17 cellular contexts compared by ENCODE assay signal in the genomic region with DNA sequence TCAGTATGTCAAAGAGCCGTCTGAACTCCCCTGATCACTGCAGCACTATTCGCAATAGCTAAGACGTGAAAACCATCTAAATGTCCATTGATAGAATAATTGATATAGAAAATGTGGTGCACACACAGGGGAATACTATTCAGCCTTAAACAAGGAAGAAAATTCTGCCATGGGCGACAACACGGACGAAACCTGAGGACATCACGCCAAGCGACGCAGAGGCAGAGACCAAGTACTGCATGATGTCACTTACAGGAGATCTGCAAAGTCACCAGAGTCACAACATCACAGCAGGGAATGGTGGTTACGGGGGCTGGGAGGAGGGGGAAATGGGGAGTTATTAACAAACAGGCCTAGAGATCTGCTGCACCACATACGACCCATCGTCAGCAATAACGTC. TPM values are rescaled to one million over a fixed set of nuclear protein-coding genes. Genes with fewer than 3 reads are reported as not detected.
"Had no signal": no experiment of that assay in that cellular context is flagged by ENCODE, and none has a peak within 500 bp of the region (broad histone marks: within the 10 kb centered on the region; RNA-seq: fewer than 3 reads in every experiment).

No MANE protein-coding gene starts in this region.

RNA-seq across cellular contexts. Expression of a gene that starts 1.1 kb away (rescaled TPM):
- total RNA-seq: cardiac muscle cell, chondrocyte, fibroblast of lung, lung microvascular endothelial cell had no signal
- polyA plus RNA-seq: cardiac muscle cell, fibroblast of lung, keratinocyte, neural cell had no signal

RNA-seq across cellular contexts. Expression of a gene that starts 26.8 kb away (rescaled TPM):
- total RNA-seq: activated CD4-positive, alpha-beta T cell treated with anti-CD3 and anti-CD28 coated beads for 36 hours; activated CD8-positive, alpha-beta memory T cell treated with anti-CD3 and anti-CD28 coated beads for 36 hours; activated naive CD4-positive, alpha-beta T cell treated with anti-CD3 and anti-CD28 coated beads for 36 hours; activated T-cell treated with anti-CD3 and anti-CD28 coated beads, Interleukin-2, amount 50 U/mL, for 72 hours; cardiac muscle cell; chondrocyte; fibroblast of lung; left colon; lung microvascular endothelial cell; mesothelial cell of epicardium; stomach; T-helper 1 cell treated with Interleukin-12 subunit alpha and Interleukin-12 subunit beta and Interleukin-4 antibody, amounts not matched to agents 30 ng/mL and 1 ng/mL, for 36 hours; temporal lobe; WTC11 had no signal
- polyA plus RNA-seq: cardiac muscle cell, fibroblast of lung, heart right ventricle, keratinocyte, neural cell, stomach had no signal

RNA-seq across cellular contexts. Expression of a gene that starts 49.5 kb away (rescaled TPM):
- total RNA-seq: activated naive CD4-positive, alpha-beta T cell treated with anti-CD3 and anti-CD28 coated beads for 36 hours; cardiac muscle cell; chondrocyte; fibroblast of lung; lung microvascular endothelial cell had no signal
- polyA plus RNA-seq: fibroblast of lung had no signal

RNA-seq across cellular contexts. Expression of a gene that starts 52.8 kb away (rescaled TPM):
- total RNA-seq: activated CD4-positive, alpha-beta T cell treated with anti-CD3 and anti-CD28 coated beads for 36 hours; activated CD8-positive, alpha-beta memory T cell treated with anti-CD3 and anti-CD28 coated beads for 36 hours; activated naive CD4-positive, alpha-beta T cell treated with anti-CD3 and anti-CD28 coated beads for 36 hours; activated T-cell treated with anti-CD3 and anti-CD28 coated beads, Interleukin-2, amount 50 U/mL, for 72 hours; cardiac muscle cell; chondrocyte; fibroblast of lung; lung microvascular endothelial cell; mesothelial cell of epicardium; T-helper 1 cell treated with Interleukin-12 subunit alpha and Interleukin-12 subunit beta and Interleukin-4 antibody, amounts not matched to agents 30 ng/mL and 1 ng/mL, for 36 hours; temporal lobe; WTC11 had no signal
- polyA plus RNA-seq: cardiac muscle cell, fibroblast of lung, keratinocyte, neural cell had no signal
